10 cellular contexts compared by ENCODE assay signal in genomic region chr19:48123907-48124675, GRCh38. TPM values are rescaled to one million over a fixed set of nuclear protein-coding genes. Genes with fewer than 3 reads are reported as not detected.
DNase-seq lines count a peak whose midpoint lies in the region; ATAC-seq, FAIRE-seq and TF ChIP-seq lines count a peak whose summit lies in the region.
"Had no signal": no experiment of that assay in that cellular context is flagged by ENCODE, and none has a peak within 500 bp of the region (broad histone marks: within the 10 kb centered on the region; RNA-seq: fewer than 3 reads in every experiment).

No MANE protein-coding gene starts in this region.

- dilution Hi-C loops in keratinocyte (cut with MboI; ENCODE audit: extremely low pct_ligation_motif_present, low sequenced_read_pairs), result no loop called here

- peak; percentile 100 for FAIRE-seq in keratinocyte (lab: Jason Lieb, UNC)
- FAIRE-seq: H1 had no signal

- ATAC-seq in activated T-cell treated with anti-CD3 and anti-CD28 coated beads, Interleukin-2, amount 50 U/mL, for 4 hours, result peak; percentile 60 to 66
- peak; percentile 86 for ATAC-seq in stimulated activated naive CD8-positive, alpha-beta T cell treated with anti-CD3 and anti-CD28 coated beads, Interleukin-15, Interleukin-2, amounts not matched to agents 100 U/mL and 50 U/mL, for 24 hours
- no peak for ATAC-seq in GM18858 (IDR thresholded peaks at IDR 0.05; ENCODE audit: unreplicated experiment)
- no peak for ATAC-seq in GM18511 (IDR thresholded peaks at IDR 0.05; ENCODE audit: unreplicated experiment)

- no peak overlapping the region for H2AFZ ChIP-seq in keratinocyte (ENCODE audit: control insufficient read depth, low read length)

- peaks cover 35% of the 10 kb centered on the region for H3K4me1 ChIP-seq in keratinocyte (ENCODE audit: control insufficient read depth, extremely low read depth, insufficient read depth, low read length)

- H3K4me2 ChIP-seq in keratinocyte (ENCODE audit: control insufficient read depth, extremely low read depth, insufficient read depth, low read depth, low read length), result peak overlapping the region; percentile 35

- H4K20me1 ChIP-seq in keratinocyte (ENCODE audit: control insufficient read depth, extremely low read depth, insufficient read depth, low read length), result no peaks in the 10 kb centered on the region

- H3K9me1 ChIP-seq in keratinocyte (ENCODE audit: control insufficient read depth, extremely low read depth, insufficient read depth, low read length), result no peaks in the 10 kb centered on the region

- DNase-seq in activated CD4-positive, alpha-beta T cell treated with anti-CD3 and anti-CD28 coated beads, Interleukin-2, amount 50 U/mL, for 48 hours, result peak; percentile 54 to 70
- DNase-seq in activated CD4-positive, alpha-beta T cell treated with anti-CD3 and anti-CD28 coated beads, Interleukin-2, amount 50 U/mL, for 4 hours, result no peak
- DNase-seq in activated T-cell treated with anti-CD3 and anti-CD28 coated beads, Interleukin-2, amount 50 U/mL, for 4 hours, result no peak
- DNase-seq in keratinocyte (ENCODE audit: low read depth, low spot score) (peak; percentile 83), NCI-H2081 treated with DMSO at 0.1 percent for 48 hours (lab: John Stamatoyannopoulos, UW) (no peak)
- peak; percentile 69 for DNase-seq in stimulated activated naive CD8-positive, alpha-beta T cell treated with anti-CD3 and anti-CD28 coated beads, Interleukin-15, Interleukin-2, amounts not matched to agents 100 U/mL and 50 U/mL, for 24 hours

- peak overlapping the region; percentile 78 for H3K27ac ChIP-seq in keratinocyte (ENCODE audit: control insufficient read depth, insufficient read depth, low read length)

- no peaks in the 10 kb centered on the region for H3K27me3 ChIP-seq in keratinocyte (ENCODE audit: control insufficient read depth, extremely low read depth, insufficient read depth, low read length)
- H3K27me3 ChIP-seq: BLaER1 treated with 17β-estradiol and CSF1 and Interleukin-3, amounts not matched to agents 10 nM and 100 nM had no signal

- peaks cover 56% of the 10 kb centered on the region for H3K36me3 Mint-ChIP-seq in activated T-cell treated with anti-CD3 and anti-CD28 coated beads, Interleukin-2, amount 50 U/mL, for 4 hours (ENCODE audit: insufficient read depth)

- no peaks in the 10 kb centered on the region for H3K27me3 Mint-ChIP-seq in activated T-cell treated with anti-CD3 and anti-CD28 coated beads, Interleukin-2, amount 50 U/mL, for 4 hours (ENCODE audit: low read depth)

- no peak overlapping the region for H3K4me3 ChIP-seq in keratinocyte (ENCODE audit: control insufficient read depth in 2 of 3, extremely low read depth in 1 of 3, insufficient read depth in 2 of 3, low read depth in 1 of 3, low read length in 3 of 3)
- H3K4me3 ChIP-seq: BLaER1 treated with 17β-estradiol and CSF1 and Interleukin-3, amounts not matched to agents 10 nM and 100 nM had no signal

- H3K4me3 Mint-ChIP-seq in activated T-cell treated with anti-CD3 and anti-CD28 coated beads, Interleukin-2, amount 50 U/mL, for 4 hours, result no peak overlapping the region

- peaks cover 6% of the 10 kb centered on the region for H3K4me1 Mint-ChIP-seq in activated T-cell treated with anti-CD3 and anti-CD28 coated beads, Interleukin-2, amount 50 U/mL, for 4 hours (ENCODE audit: low read depth)

- no peaks in the 10 kb centered on the region for H3K79me2 ChIP-seq in keratinocyte (ENCODE audit: control insufficient read depth, insufficient read depth, low read length)

- no peaks in the 10 kb centered on the region for H3K9me3 ChIP-seq in keratinocyte (ENCODE audit: control insufficient read depth, low read depth, low read length)

- no peaks in the 10 kb centered on the region for H3K9me3 Mint-ChIP-seq in activated T-cell treated with anti-CD3 and anti-CD28 coated beads, Interleukin-2, amount 50 U/mL, for 4 hours

- H3K9ac ChIP-seq in keratinocyte (ENCODE audit: control insufficient read depth, extremely low read depth, insufficient read depth, low read length), result peak overlapping the region; percentile 35

- TF ChIP-seq CTCF in keratinocyte (optimal IDR thresholded peaks at IDR 0.05 in 1 of 3, IDR thresholded peaks at IDR 0.05 in 1 of 3, conservative IDR thresholded peaks at IDR 0.05 in 1 of 3; ENCODE audit: extremely low read depth in 1 of 3, insufficient read depth in 2 of 3, low read length in 3 of 3), result peak; percentile 11 to 68 (median 21)

- peaks cover 0 to 12% of the 10 kb centered on the region in 2 experiments for H3K36me3 ChIP-seq in keratinocyte (ENCODE audit: control insufficient read depth in 2 of 2, extremely low read depth in 1 of 2, insufficient read depth in 2 of 2, low read length in 2 of 2)

RNA-seq across cellular contexts. Expression of gene PLA2G4C, which starts 13.5 kb away (rescaled TPM):
- 10 to 100 TPM in 1 of 3 donors, 1 to 10 TPM in 2; 4.1 to 11.6 (median 4.2) TPM for total RNA-seq in activated T-cell treated with anti-CD3 and anti-CD28 coated beads, Interleukin-2, amount 50 U/mL, for 4 hours
- 0.35 to 1.3 TPM (median 0.56 TPM) in 3 replicates for polyA plus RNA-seq in keratinocyte
- 3.6 TPM for polyA plus RNA-seq in keratinocyte (2011; ENCODE audit: low read depth)
- polyA plus RNA-seq in keratinocyte (2011; cell fraction: cytosol; rRNA removed), result 1.2 TPM in 2 replicates
- 1.8 and 2.7 TPM in 2 replicates for polyA plus RNA-seq in keratinocyte (2011; cell fraction: nucleus; rRNA removed)
- 1.8 and 3.5 TPM in 2 replicates for polyA plus RNA-seq in keratinocyte (2012; ENCODE audit: low replicate concordance)
- polyA minus RNA-seq in keratinocyte, result 0.16 to 1.2 TPM (median 0.56 TPM) in 3 replicates
- polyA minus RNA-seq in keratinocyte (2011; cell fraction: cytosol; rRNA and poly(A)+ RNA removed), result not detected
- 4.7 and 5.0 TPM in 2 replicates for polyA minus RNA-seq in keratinocyte (2011; cell fraction: nucleus; rRNA and poly(A)+ RNA removed)

RNA-seq across cellular contexts. Expression of gene LIG1, which starts 46.1 kb away (rescaled TPM):
- 100 to 1,000 TPM in 2 of 3 donors, 10 to 100 TPM in 1; 77.5 to 103 (median 102) TPM for total RNA-seq in activated T-cell treated with anti-CD3 and anti-CD28 coated beads, Interleukin-2, amount 50 U/mL, for 4 hours
- polyA plus RNA-seq in keratinocyte, result 10.6 to 19.0 TPM (median 16.5 TPM) in 3 replicates
- 14.2 TPM for polyA plus RNA-seq in keratinocyte (2011; ENCODE audit: low read depth)
- polyA plus RNA-seq in keratinocyte (2011; cell fraction: cytosol; rRNA removed), result 5.1 and 8.2 TPM in 2 replicates
- 20.7 and 27.7 TPM in 2 replicates for polyA plus RNA-seq in keratinocyte (2011; cell fraction: nucleus; rRNA removed)
- 7.5 and 26.6 TPM in 2 replicates for polyA plus RNA-seq in keratinocyte (2012; ENCODE audit: low replicate concordance)
- 7.5 to 36.5 TPM (median 19.8 TPM) in 3 replicates for polyA minus RNA-seq in keratinocyte
- polyA minus RNA-seq in keratinocyte (2011; cell fraction: cytosol; rRNA and poly(A)+ RNA removed), result 17.3 TPM
- 12.3 and 14.5 TPM in 2 replicates for polyA minus RNA-seq in keratinocyte (2011; cell fraction: nucleus; rRNA and poly(A)+ RNA removed)

RNA-seq across cellular contexts. Expression of gene ZSWIM9, which starts 46.4 kb away (rescaled TPM):
- total RNA-seq in activated T-cell treated with anti-CD3 and anti-CD28 coated beads, Interleukin-2, amount 50 U/mL, for 4 hours, result 1 to 10 TPM; 6.0 to 6.7 (median 6.5) TPM
- 0.28 to 0.46 TPM (median 0.41 TPM) in 3 replicates for polyA plus RNA-seq in keratinocyte
- 0.40 TPM for polyA plus RNA-seq in keratinocyte (2011; ENCODE audit: low read depth)
- polyA plus RNA-seq in keratinocyte (2011; cell fraction: cytosol; rRNA removed), result 0.26 and 1.1 TPM in 2 replicates
- polyA plus RNA-seq in keratinocyte (2011; cell fraction: nucleus; rRNA removed), result 1.5 and 2.1 TPM in 2 replicates
- polyA plus RNA-seq in keratinocyte (2012; ENCODE audit: low replicate concordance), result 1.5 and 5.2 TPM in 2 replicates
- 0.06 to 0.43 TPM (median 0.16 TPM) in 3 replicates for polyA minus RNA-seq in keratinocyte
- 1.9 TPM for polyA minus RNA-seq in keratinocyte (2011; cell fraction: cytosol; rRNA and poly(A)+ RNA removed)
- polyA minus RNA-seq in keratinocyte (2011; cell fraction: nucleus; rRNA and poly(A)+ RNA removed), result 1.1 and 1.2 TPM in 2 replicates

Comparison
In these comparisons a context has a peak if more than half of its experiments do, and no peak if none do; other contexts are left out.
1. DNase-seq: peak in activated CD4-positive, alpha-beta T cell treated with anti-CD3 and anti-CD28 coated beads, Interleukin-2, amount 50 U/mL, for 48 hours (2 of 2), keratinocyte (single experiment) and stimulated activated naive CD8-positive, alpha-beta T cell treated with anti-CD3 and anti-CD28 coated beads, Interleukin-15, Interleukin-2, amounts not matched to agents 100 U/mL and 50 U/mL, for 24 hours (single experiment); none in activated CD4-positive, alpha-beta T cell treated with anti-CD3 and anti-CD28 coated beads, Interleukin-2, amount 50 U/mL, for 4 hours (0 of 2), activated T-cell treated with anti-CD3 and anti-CD28 coated beads, Interleukin-2, amount 50 U/mL, for 4 hours (single experiment) and NCI-H2081 treated with DMSO at 0.1 percent for 48 hours (single experiment).
2. ATAC-seq: peak in activated T-cell treated with anti-CD3 and anti-CD28 coated beads, Interleukin-2, amount 50 U/mL, for 4 hours (2 of 2) and stimulated activated naive CD8-positive, alpha-beta T cell treated with anti-CD3 and anti-CD28 coated beads, Interleukin-15, Interleukin-2, amounts not matched to agents 100 U/mL and 50 U/mL, for 24 hours (single experiment); none in GM18858 (single experiment) and GM18511 (single experiment).